Comparison of ENCODE assay signal across 29 cellular contexts in genomic region chr3:72576563-72576962, GRCh38.
"Had no signal": no experiment of that assay in that cellular context is flagged by ENCODE, and none has a peak within 500 bp of the region (broad histone marks: within the 10 kb centered on the region; RNA-seq: fewer than 3 reads in every experiment).

No MANE protein-coding gene starts in this region.

- ATAC-seq: left colon; left lung; lower lobe of right lung; naive thymus-derived CD8-positive, alpha-beta T cell; pancreas; psoas muscle; sciatic nerve; stimulated activated memory B cell treated with anti-CD40 and anti-IgM and Interleukin-4, amounts not matched to agents 10 μg/mL and 1 μg/mL and 100 μg/mL, for 72 hours; stimulated activated naive CD8-positive, alpha-beta T cell treated with anti-CD3 and anti-CD28 coated beads, Interleukin-15, amount 100 ng/mL, for 72 hours had no signal

- H3K4me3 Mint-ChIP-seq: immature natural killer cell; naive thymus-derived CD8-positive, alpha-beta T cell; nephron; neural crest cell; stimulated activated memory B cell treated with anti-CD40 and anti-IgM and Interleukin-4, amounts not matched to agents 10 μg/mL and 1 μg/mL and 100 μg/mL, for 72 hours; stimulated activated naive CD8-positive, alpha-beta T cell treated with anti-CD3 and anti-CD28 coated beads, Interleukin-15, amount 100 ng/mL, for 72 hours; type B pancreatic cell had no signal

- H3K9me3 ChIP-seq: left lung, lower lobe of right lung, pancreas, psoas muscle, right atrium auricular region, tibial nerve, uterus had no signal

- H3K4me1 ChIP-seq: left lung, lower lobe of right lung, pancreas, psoas muscle, right atrium auricular region, tibial nerve, uterus had no signal

- H3K4me3 ChIP-seq: left lung, lower lobe of right lung, pancreas, psoas muscle, right atrium auricular region, skin epidermis, tibial nerve, uterus had no signal

- H3K9me3 Mint-ChIP-seq: immature natural killer cell; naive thymus-derived CD8-positive, alpha-beta T cell; nephron; neural crest cell; stimulated activated memory B cell treated with anti-CD40 and anti-IgM and Interleukin-4, amounts not matched to agents 10 μg/mL and 1 μg/mL and 100 μg/mL, for 72 hours; stimulated activated naive CD8-positive, alpha-beta T cell treated with anti-CD3 and anti-CD28 coated beads, Interleukin-15, amount 100 ng/mL, for 72 hours; type B pancreatic cell had no signal

- DNase-seq: hypothalamus; immature natural killer cell; kidney; left colon; left lung; lower lobe of right lung; mammary epithelial cell; mesenchymal stem cell; naive thymus-derived CD8-positive, alpha-beta T cell; nucleus accumbens; pancreas; psoas muscle; stimulated activated CD4-positive, alpha-beta T cell treated with anti-CD3 and anti-CD28 coated beads, Interleukin-12 subunit alpha, Interleukin-12 subunit beta, amount 100 ng/mL, for 4 hours; stimulated activated CD4-positive, alpha-beta T cell treated with anti-CD3 and anti-CD28 coated beads, Interleukin-15, amount 100 ng/mL, for 24 hours; stimulated activated CD4-positive, alpha-beta T cell treated with anti-CD3 and anti-CD28 coated beads, Interleukin-2, amount 100 ng/mL, for 24 hours; stimulated activated CD4-positive, alpha-beta T cell treated with anti-CD3 and anti-CD28 coated beads, Interleukin-4, amount 100 ng/mL, for 24 hours; stimulated activated naive CD4-positive, alpha-beta T cell treated with Interleukin-2 at 50 U/mL for 16 hours; stimulated activated naive CD8-positive, alpha-beta T cell treated with anti-CD3 and anti-CD28 coated beads, Interleukin-15, amount 100 ng/mL, for 72 hours; substantia nigra; uterus had no signal

- FAIRE-seq: islet of Langerhans, kidney, pancreas had no signal

- H3K27me3 Mint-ChIP-seq: stimulated activated naive CD8-positive, alpha-beta T cell treated with anti-CD3 and anti-CD28 coated beads, Interleukin-15, amount 100 ng/mL, for 72 hours; type B pancreatic cell had no signal

- H3K4me1 Mint-ChIP-seq: immature natural killer cell; nephron; stimulated activated naive CD8-positive, alpha-beta T cell treated with anti-CD3 and anti-CD28 coated beads, Interleukin-15, amount 100 ng/mL, for 72 hours had no signal

- H3K36me3 ChIP-seq: left lung, lower lobe of right lung, pancreas, right atrium auricular region, tibial nerve, uterus had no signal

- H3K36me3 Mint-ChIP-seq: immature natural killer cell; naive thymus-derived CD8-positive, alpha-beta T cell; stimulated activated memory B cell treated with anti-CD40 and anti-IgM and Interleukin-4, amounts not matched to agents 10 μg/mL and 1 μg/mL and 100 μg/mL, for 72 hours; type B pancreatic cell had no signal

- H3K27ac Mint-ChIP-seq: immature natural killer cell; nephron; stimulated activated memory B cell treated with anti-CD40 and anti-IgM and Interleukin-4, amounts not matched to agents 10 μg/mL and 1 μg/mL and 100 μg/mL, for 72 hours; stimulated activated naive CD8-positive, alpha-beta T cell treated with anti-CD3 and anti-CD28 coated beads, Interleukin-15, amount 100 ng/mL, for 72 hours; type B pancreatic cell had no signal

- H3K27me3 ChIP-seq: left lung, pancreas, tibial nerve, uterus had no signal

- H3K27ac ChIP-seq: left lung, lower lobe of right lung, pancreas, psoas muscle, right atrium auricular region, skin epidermis, tibial nerve, uterus had no signal
